27 cellular contexts compared by ENCODE assay signal in genomic region chr13:101065314-101065713, GRCh38.
DNase-seq lines count a peak whose midpoint lies in the region; ATAC-seq and TF ChIP-seq lines count a peak whose summit lies in the region.
"Had no signal": no experiment of that assay in that cellular context is flagged by ENCODE, and none has a peak within 500 bp of the region (broad histone marks: within the 10 kb centered on the region; RNA-seq: fewer than 3 reads in every experiment).

No MANE protein-coding gene starts in this region.

- peaks cover 0 to 32% (median 0%) of the 10 kb centered on the region in 4 donors for H3K27me3 ChIP-seq in esophagus muscularis mucosa
- H3K27me3 ChIP-seq: neutrophil had no signal

- no peaks in the 10 kb centered on the region for H3K36me3 ChIP-seq in esophagus muscularis mucosa
- H3K36me3 ChIP-seq: HAP-1, left ventricle myocardium inferior, neutrophil, prostate gland had no signal

- 86% methylated on average over 12 of the region's 12 CpGs for WGBS in esophagus muscularis mucosa

- H3K9me3 ChIP-seq in esophagus muscularis mucosa = no peaks in the 10 kb centered on the region
- H3K9me3 ChIP-seq: HAP-1, left ventricle myocardium inferior, neutrophil, prostate gland had no signal

- TF ChIP-seq POLR2A in esophagus muscularis mucosa (IDR thresholded peaks at IDR 0.05; ENCODE audit: low read depth) = no peak

- no peak for ATAC-seq in GM21526 (IDR thresholded peaks at IDR 0.05; ENCODE audit: low FRiP score, unreplicated experiment)
- ATAC-seq: activated naive CD8-positive, alpha-beta T cell treated with anti-CD3 and anti-CD28 coated beads, Interleukin-2, amount 50 U/mL, for 24 hours; effector memory CD8-positive, alpha-beta T cell; SK-N-SH treated with all-trans-retinoic acid at 6 μM for 48 hours had no signal

- DNase-seq in AG10803 (ENCODE audit: low read depth) (peak; percentile 69), RPMI7951 (ENCODE audit: low read depth) (peak; percentile 77), esophagus muscularis mucosa (ENCODE audit: extremely low spot score) (peak; percentile 89), skeletal muscle cell (ENCODE audit: low read depth) (peak; percentile 75), SKM-1 (lab: John Stamatoyannopoulos, UW; ENCODE audit: unreplicated experiment) (no peak)
- no peak for DNase-seq in activated effector memory CD4-positive, alpha-beta T cell treated with anti-CD3 and anti-CD28 coated beads, Interleukin-2, amount 50 U/mL, for 16 hours
- DNase-seq in activated CD8-positive, alpha-beta memory T cell treated with anti-CD3 and anti-CD28 coated beads for 24 hours = no peak
- DNase-seq: ACHN; activated CD4-positive, alpha-beta T cell treated with anti-CD3 and anti-CD28 coated beads for 4 hours; activated naive CD8-positive, alpha-beta T cell treated with anti-CD3 and anti-CD28 coated beads, Interleukin-2, amount 50 U/mL, for 24 hours; activated T-cell treated with anti-CD3 and anti-CD28 coated beads, Interleukin-2, amount 50 U/mL, for 24 hours; Calu3; effector memory CD8-positive, alpha-beta T cell; IMR-90; left ventricle myocardium inferior; mesendoderm; NCI-H1048; NCI-H1694; NCI-H2171; NCI-H510A; stimulated activated naive CD4-positive, alpha-beta T cell treated with Interleukin-2 at 50 U/mL for 16 hours had no signal

- no peak overlapping the region for H3K27ac ChIP-seq in esophagus muscularis mucosa (replicated peaks in 1 of 4)
- H3K27ac ChIP-seq: coronary artery, left ventricle myocardium inferior, neutrophil, prostate gland had no signal

- no peak overlapping the region for H3K4me3 ChIP-seq in AG10803 (ENCODE audit: low read length)
- no peak overlapping the region for H3K4me3 ChIP-seq in esophagus muscularis mucosa
- no peak overlapping the region for H3K4me3 ChIP-seq in skeletal muscle cell (ENCODE audit: low read depth, low read length)
- H3K4me3 ChIP-seq: coronary artery, HAP-1, left ventricle myocardium inferior, prostate gland had no signal

- TF ChIP-seq CTCF in AG10803 (conservative IDR thresholded peaks at IDR 0.05; ENCODE audit: low read length) (no peak), esophagus muscularis mucosa (IDR thresholded peaks at IDR 0.05) (no peak)

- no peak for TF ChIP-seq EP300 in esophagus muscularis mucosa (IDR thresholded peaks at IDR 0.05)

- H3K4me1 ChIP-seq in esophagus muscularis mucosa = no peaks in the 10 kb centered on the region
- H3K4me1 ChIP-seq: HAP-1, left ventricle myocardium inferior, prostate gland had no signal

- intact Hi-C loops in esophagus muscularis mucosa (cut with DNase I) = no loop called here

Comparison
In these comparisons a context has a peak if more than half of its experiments do, and no peak if none do; other contexts are left out.
1. DNase-seq: peak in AG10803 (single experiment), RPMI7951 (single experiment), esophagus muscularis mucosa (single experiment) and skeletal muscle cell (single experiment); none in SKM-1 (single experiment), activated effector memory CD4-positive, alpha-beta T cell treated with anti-CD3 and anti-CD28 coated beads, Interleukin-2, amount 50 U/mL, for 16 hours (single experiment) and activated CD8-positive, alpha-beta memory T cell treated with anti-CD3 and anti-CD28 coated beads for 24 hours (single experiment).